Comparison of ENCODE assay signal across 11 cellular contexts in the genomic region with DNA sequence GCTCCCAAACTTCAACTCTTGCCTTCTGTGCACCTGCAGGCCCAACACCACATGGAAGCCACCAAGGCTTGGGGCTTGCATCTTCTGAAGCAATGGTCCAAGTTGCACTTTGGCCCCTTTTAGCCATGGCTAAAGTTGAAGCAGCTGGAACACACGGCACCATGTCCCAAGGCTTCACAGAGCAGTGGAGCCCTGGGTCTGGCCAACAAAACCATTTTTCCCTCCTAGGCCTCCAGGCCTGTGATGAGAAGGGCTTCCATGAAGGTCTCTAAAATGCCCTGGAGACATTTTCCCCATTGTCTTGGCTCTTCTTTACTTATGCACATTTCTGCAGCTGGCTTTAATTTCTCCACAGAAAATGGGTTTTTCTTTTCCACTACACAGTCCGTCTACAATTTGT.
"Had no signal": no experiment of that assay in that cellular context is flagged by ENCODE, and none has a peak within 500 bp of the region (broad histone marks: within the 10 kb centered on the region; RNA-seq: fewer than 3 reads in every experiment).

No MANE protein-coding gene starts in this region.

- H3K4me1 ChIP-seq: HAP-1 had no signal

- DNase-seq: GM23248, GOT3, H7, H9, HCEC 1CT, HFFc6 had no signal

- ATAC-seq: GM23338, HCT116 had no signal

- H3K4me3 ChIP-seq: GM23248, GM23338, HAP-1 had no signal

- H3K27ac ChIP-seq: GM23248 had no signal

- H3K4me2 ChIP-seq: GM23338 had no signal

- H3K36me3 ChIP-seq: HAP-1 had no signal

- H3K9me3 ChIP-seq: HAP-1 had no signal

- H3K9ac ChIP-seq: GM23248 had no signal

- FAIRE-seq: H1, H54 had no signal
